ENCODE assay signal across 8 cellular contexts in genomic region chr13:46126552-46127171, GRCh38. TPM values are rescaled to one million over a fixed set of nuclear protein-coding genes. Genes with fewer than 3 reads are reported as not detected.
DNase-seq lines count a peak whose midpoint lies in the region; ATAC-seq, FAIRE-seq and TF ChIP-seq lines count a peak whose summit lies in the region.

No MANE protein-coding gene starts in this region.

- H3K27ac ChIP-seq in 22Rv1 = no peak overlapping the region

- peak; percentile 94 for TF ChIP-seq CTCF in 22Rv1 (IDR thresholded peaks at IDR 0.05)

- ATAC-seq in HG03097 (IDR thresholded peaks at IDR 0.05; ENCODE audit: low FRiP score, unreplicated experiment) = peak; percentile 60

- FAIRE-seq in GM12891 (lab: Jason Lieb, UNC) = peak; percentile 71

- DNase-seq in GM12891 (ENCODE audit: insufficient read length, low spot score) = peak; percentile 22
- peak; percentile 21 for DNase-seq in NCI-H524 treated with DMSO at 0.1 percent for 48 hours (lab: John Stamatoyannopoulos, UW)
- DNase-seq in activated CD4-positive, alpha-beta T cell treated with anti-CD3 and anti-CD28 coated beads for 48 hours = peak; percentile 80
- peak; percentile 65 for DNase-seq in dedifferentiated amniotic fluid mesenchymal stem cell (ENCODE audit: extremely low spot score)
- DNase-seq in medulla oblongata (ENCODE audit: extremely low spot score) = peak; percentile 95
- DNase-seq in stimulated activated CD8-positive, alpha-beta memory T cell treated with anti-CD3 and anti-CD28 coated beads, Interleukin-4, amount 100 ng/mL, for 1 hour (ENCODE audit: low read depth in 2 of 2, low spot score in 1 of 2) = peak; percentile 29 to 37

- TF ChIP-seq POLR2A in GM12891 (IDR thresholded peaks at IDR 0.05; ENCODE audit: low read depth, low read length) = no peak

TF ChIP-seq in GM12891, 5 proteins besides CTCF, POLR2A, EP300 and RAD21:
- TF ChIP-seq PAX5 (IDR thresholded peaks at IDR 0.05; ENCODE audit: insufficient read depth, low read length, severe bottlenecking) = no peak
- 0 out of 2 replicates have a peak, but pooled peaks have one; percentile 20 for TF ChIP-seq POU2F2 (IDR thresholded peaks at IDR 0.05; ENCODE audit: low read depth, low read length)

RNA-seq across cellular contexts. Expression of gene CPB2, which starts 21.8 kb away (rescaled TPM):
- 0.09 TPM for polyA plus RNA-seq in GM12891 (2012; ENCODE audit: low read depth, missing spikeins)

RNA-seq across cellular contexts. Expression of gene LCP1, which starts 55.3 kb away (rescaled TPM):
- 1,208 TPM for polyA plus RNA-seq in GM12891 (2012; ENCODE audit: low read depth, missing spikeins)

Comparison
In these comparisons a context has a peak if more than half of its experiments do, and no peak if none do; other contexts are left out.
1. DNase-seq: peak in every context shown above with its lines; median percentile 95 in medulla oblongata; 80 in activated CD4-positive, alpha-beta T cell treated with anti-CD3 and anti-CD28 coated beads for 48 hours; 65 in dedifferentiated amniotic fluid mesenchymal stem cell; 33 in stimulated activated CD8-positive, alpha-beta memory T cell treated with anti-CD3 and anti-CD28 coated beads, Interleukin-4, amount 100 ng/mL, for 1 hour; 22 in GM12891; 21 in NCI-H524 treated with DMSO at 0.1 percent for 48 hours.